Comparison of ENCODE assay signal across 1 cellular context in genomic region chr11:64566042-64566914, GRCh38.
TF ChIP-seq lines count a peak whose summit lies in the region.

No MANE protein-coding gene starts in this region.

TF ChIP-seq in K562, 482 proteins besides CTCF, POLR2A, EP300 and RAD21 (continued from another document):
- TF ChIP-seq ZNF609 (CRISPR knock-in tag; IDR thresholded peaks at IDR 0.05; ENCODE audit: borderline replicate concordance) (no peak), ZNF589 (CRISPR knock-in tag; IDR thresholded peaks at IDR 0.05; ENCODE audit: low read depth) (no peak)
